ENCODE assay signal across 10 cellular contexts in the genomic region with DNA sequence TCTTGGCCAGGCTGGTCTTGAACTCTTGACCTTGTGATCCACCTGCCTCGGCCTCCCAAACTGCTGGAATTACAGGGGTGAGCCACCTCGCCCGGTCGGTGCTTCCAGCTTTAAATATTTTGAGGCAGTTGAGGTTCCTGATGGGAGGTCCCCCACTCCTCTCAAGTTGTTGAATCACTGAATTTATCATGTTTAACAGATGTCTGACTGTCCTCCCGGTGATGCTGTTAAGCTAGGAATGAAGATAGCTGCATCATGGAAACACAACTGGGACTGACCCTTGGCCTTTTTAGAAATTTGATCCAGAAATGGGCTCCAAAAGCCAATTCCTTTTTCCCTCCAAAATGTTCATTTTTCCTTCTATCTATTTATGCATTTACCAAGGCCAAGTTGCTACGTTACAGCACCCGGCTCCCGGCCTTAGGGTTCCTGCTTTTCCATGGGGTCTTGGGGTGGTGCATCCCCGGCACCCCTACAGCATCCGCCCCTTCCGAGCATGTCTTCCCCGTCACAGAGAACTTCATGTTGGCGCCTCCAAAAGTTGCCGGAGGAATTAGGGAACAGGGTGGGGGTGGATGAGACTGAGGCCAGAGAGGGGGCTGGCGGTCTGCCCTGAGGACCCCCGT. TPM values are rescaled to one million over a fixed set of nuclear protein-coding genes. Genes with fewer than 3 reads are reported as not detected.
DNase-seq lines count a peak whose midpoint lies in the region; ATAC-seq, FAIRE-seq and TF ChIP-seq lines count a peak whose summit lies in the region.
"Had no signal": no experiment of that assay in that cellular context is flagged by ENCODE, and none has a peak within 500 bp of the region (broad histone marks: within the 10 kb centered on the region; RNA-seq: fewer than 3 reads in every experiment).

No MANE protein-coding gene starts in this region.

- H3K4me1 ChIP-seq in BLaER1 (peaks cover 27% of the 10 kb centered on the region), K562 (replicated peaks in 1 of 2; ENCODE audit: control insufficient read depth in 2 of 2, insufficient read depth in 2 of 2, low read length in 2 of 2) (peaks cover 27 to 42% of the 10 kb centered on the region in 2 experiments)
- peaks cover 0 to 4% of the 10 kb centered on the region in 2 donors for H3K4me1 ChIP-seq in naive thymus-derived CD4-positive, alpha-beta T cell (ENCODE audit: control insufficient read depth in 2 of 2, insufficient read depth in 2 of 2, low read length in 2 of 2)

- H3K36me3 ChIP-seq in BLaER1 = peaks cover 34% of the 10 kb centered on the region
- H3K36me3 ChIP-seq in K562 (ENCODE audit: control insufficient read depth, insufficient read depth, low read length) = peaks cover 34% of the 10 kb centered on the region
- no peaks in the 10 kb centered on the region for H3K36me3 ChIP-seq in naive thymus-derived CD4-positive, alpha-beta T cell (ENCODE audit: control insufficient read depth in 2 of 3, insufficient read depth in 3 of 3, low read length in 3 of 3)
- H3K36me3 ChIP-seq: SJSA1 had no signal

- peak in 2 of 4 experiments; percentile 41 to 47 for DNase-seq in K562 (ENCODE audit: extremely low read depth in 1 of 4, low spot score in 3 of 4)
- no peak for DNase-seq in naive thymus-derived CD4-positive, alpha-beta T cell
- DNase-seq in HUDEP-2 (lab: John Stamatoyannopoulos, UW; ENCODE audit: unreplicated experiment in 76 of 76) = no peak
- DNase-seq in globus pallidus (ENCODE audit: low spot score) = no peak
- DNase-seq in anterior cingulate cortex (lab: John Stamatoyannopoulos, UW) = no peak

- H3K9me3 Mint-ChIP-seq in naive thymus-derived CD4-positive, alpha-beta T cell = no peaks in the 10 kb centered on the region

- H3K4me2 ChIP-seq in BLaER1 = peak overlapping the region; percentile 74
- peak overlapping the region; percentile 89 for H3K4me2 ChIP-seq in K562 (ENCODE audit: insufficient read depth, low read length)

- WGBS in K562 (ENCODE audit: insufficient coverage, low coverage, missing lambda C conversion rate) = 8% methylated on average over 16 of the region's 16 CpGs

- peaks cover 26% of the 10 kb centered on the region for H3K79me2 ChIP-seq in K562 (ENCODE audit: control insufficient read depth, insufficient read depth, low read length)

- peaks cover 3 to 35% (median 8%) of the 10 kb centered on the region in 7 donors for H3K4me1 Mint-ChIP-seq in naive thymus-derived CD4-positive, alpha-beta T cell

- no peak for TF ChIP-seq POLR2A in K562 (conservative IDR thresholded peaks at IDR 0.05)

- H2AFZ ChIP-seq in K562 (ENCODE audit: low read depth, low read length) = peak overlapping the region; percentile 88

- H3K27ac ChIP-seq in BLaER1 (peak overlapping the region; percentile 87), K562 (ENCODE audit: extremely low read depth, low read depth, low read length) (peak overlapping the region; percentile 80)
- H3K27ac ChIP-seq in naive thymus-derived CD4-positive, alpha-beta T cell (ENCODE audit: low read depth, low read length) = peak overlapping the region; percentile 73
- H3K27ac ChIP-seq: SJSA1 had no signal

- H3K9ac ChIP-seq in BLaER1 = peak overlapping the region; percentile 83
- peak overlapping the region; percentile 78 to 97 for H3K9ac ChIP-seq in K562 (ENCODE audit: insufficient read depth in 1 of 2, low read depth in 2 of 2, low read length in 2 of 2)

- FAIRE-seq in K562 (lab: Jason Lieb, UNC) = peak; percentile 77
- FAIRE-seq: endothelial cell of umbilical vein had no signal

- CTCF ChIA-PET in K562 (lab: Yijun Ruan, JAX; ENCODE audit: low intra/inter-chr PET ratio) = no interaction called here
- CTCF ChIA-PET in naive thymus-derived CD4-positive, alpha-beta T cell (lab: Charles Lee) = interaction anchor here (0.8 to 2.1 kb wide), 3 partner anchors 30 to 97 kb away, joined by 3 to 15 read pairs (median 7); no protein-coding TSS in a partner anchor

- no peaks in the 10 kb centered on the region for H3K27me3 Mint-ChIP-seq in naive thymus-derived CD4-positive, alpha-beta T cell

- peak overlapping the region in 6 of 9 donors; percentile 64 to 97 (median 93) for H3K27ac Mint-ChIP-seq in naive thymus-derived CD4-positive, alpha-beta T cell

- in situ Hi-C loops in K562 (cut with MboI) = no loop called here

- intact Hi-C loops in K562 (cut with micrococcal nuclease) = no loop called here
- intact Hi-C loops in naive thymus-derived CD4-positive, alpha-beta T cell (cut with micrococcal nuclease) = loop anchor here in 1 of 2 donors (1.0 to 5.0 kb wide), 2 partner anchors 31 to 522 kb away; a partner anchor contains a TSS

- H3K4me3 Mint-ChIP-seq in naive thymus-derived CD4-positive, alpha-beta T cell = peak overlapping the region; percentile 58 to 97 (median 86)

- TF ChIP-seq EP300 in K562 (IDR thresholded peaks at IDR 0.05; ENCODE audit: low read length) = no peak; the same call in 1 of the 2 replicates

- no peak for TF ChIP-seq RAD21 in K562 (CRISPR knock-in tag; conservative IDR thresholded peaks at IDR 0.05 in 1 of 2, IDR thresholded peaks at IDR 0.05 in 1 of 2)

- no peaks in the 10 kb centered on the region for H3K27me3 ChIP-seq in BLaER1
- no peaks in the 10 kb centered on the region for H3K27me3 ChIP-seq in K562 (ENCODE audit: control insufficient read depth in 2 of 2, insufficient read depth in 2 of 2, low read length in 2 of 2)
- no peaks in the 10 kb centered on the region for H3K27me3 ChIP-seq in naive thymus-derived CD4-positive, alpha-beta T cell (ENCODE audit: control insufficient read depth in 2 of 2, insufficient read depth in 2 of 2, low read length in 2 of 2)
- H3K27me3 ChIP-seq: SJSA1 had no signal

- H3K4me3 ChIP-seq in BLaER1 = peak overlapping the region; percentile 72
- peak overlapping the region; percentile 78 for H3K4me3 ChIP-seq in K562
- H3K4me3 ChIP-seq in naive thymus-derived CD4-positive, alpha-beta T cell (ENCODE audit: low read length) = peak overlapping the region; percentile 44
- H3K4me3 ChIP-seq: SJSA1 had no signal

- no peak for TF ChIP-seq CTCF in K562 (IDR thresholded peaks at IDR 0.05 in 2 of 3, conservative IDR thresholded peaks at IDR 0.05 in 1 of 3; ENCODE audit: insufficient read depth in 2 of 3, low read depth in 1 of 3, low read length in 3 of 3)

- POLR2A ChIA-PET in K562 (lab: Yijun Ruan, JAX) = interaction anchor here (0.6 to 1.7 kb wide), 10 partner anchors 12 to 60 kb away, joined by 3 to 7 read pairs (median 4); no protein-coding TSS in a partner anchor
- POLR2A ChIA-PET in naive thymus-derived CD4-positive, alpha-beta T cell (lab: Charles Lee) = interaction anchor here (0.6 to 2.0 kb wide), 6 partner anchors 7 to 143 kb away, joined by 3 to 8 read pairs (median 4); a partner anchor contains a TSS

- TSS peak; percentile 94 for BruUV-seq in K562 (replicated peaks; lab: Mats Ljungman, UMichigan)

- H3K9me3 ChIP-seq in BLaER1 (peaks cover 15% of the 10 kb centered on the region; the same call in 1 of the 2 replicates), K562 (replicated peaks; ENCODE audit: control insufficient read depth, insufficient read depth, low read depth, low read length) (no peaks in the 10 kb centered on the region)
- H3K9me3 ChIP-seq in naive thymus-derived CD4-positive, alpha-beta T cell (ENCODE audit: control insufficient read depth in 2 of 3, low read length in 3 of 3) = no peaks in the 10 kb centered on the region
- H3K9me3 ChIP-seq: SJSA1 had no signal

- no peaks in the 10 kb centered on the region for H3K9me1 ChIP-seq in K562 (ENCODE audit: control insufficient read depth, insufficient read depth, low read length)

- H4K20me1 ChIP-seq in BLaER1 (no peaks in the 10 kb centered on the region), K562 (replicated peaks; ENCODE audit: control insufficient read depth, insufficient read depth, low read length) (no peaks in the 10 kb centered on the region)

- ATAC-seq in HG02938 (IDR thresholded peaks at IDR 0.05; ENCODE audit: unreplicated experiment) (peak; percentile 19), K562 (peak; percentile 52), GM19035 (IDR thresholded peaks at IDR 0.05; ENCODE audit: unreplicated experiment) (no peak)
- ATAC-seq in naive thymus-derived CD4-positive, alpha-beta T cell = no peak

- H3K36me3 Mint-ChIP-seq in naive thymus-derived CD4-positive, alpha-beta T cell = peaks cover 0 to 3% (median 0%) of the 10 kb centered on the region in 5 donors

TF ChIP-seq in K562, 482 proteins besides CTCF, POLR2A, EP300 and RAD21 (continues in another document):
- TF ChIP-seq RCOR1 (IDR thresholded peaks at IDR 0.05; ENCODE audit: borderline replicate concordance in 1 of 2, low read depth in 2 of 2, low read length in 2 of 2) = peak in 1 of 2 experiments; percentile 19; a peak in 1 of 4 replicates

RNA-seq across cellular contexts. Expression of a gene that starts 43.9 kb away (rescaled TPM):
- 0.79 and 1.4 TPM in 2 replicates for total RNA-seq in K562 (2011; cell fraction: chromatin; rRNA removed; ENCODE audit: low replicate concordance)
- total RNA-seq in K562 (2011; cell fraction: nucleolus; rRNA removed) = 0.66 and 0.83 TPM in 2 replicates
- 0.51 and 2.8 TPM in 2 replicates for total RNA-seq in K562 (2011; cell fraction: nucleoplasm; rRNA removed)
- total RNA-seq in K562 (2014; rRNA removed) (1.1 and 1.7 TPM in 2 replicates), K562 (2014; rRNA removed; fragmentation: Illumina TruSeq; extraction: Trizol) (0.38 and 0.40 TPM in 2 replicates), K562 (2015; rRNA removed; fragmentation: Illumina TruSeq; extraction: Trizol) (0.51 and 0.60 TPM in 2 replicates), K562 (2021) (1.3 and 2.1 TPM in 2 replicates)
- polyA plus RNA-seq in K562 (2011; rRNA removed) (0.47 and 0.83 TPM in 2 replicates), K562 (2014; fragmentation: Illumina TruSeq; extraction: Trizol) (1.1 and 1.6 TPM in 2 replicates), K562 (2014; fragmentation: Nextera tagmentation; extraction: Ambion mirVana) (under 1 TPM; 0.13 to 0.34 TPM), K562 (2014; rRNA removed) (0.78 and 1.3 TPM in 2 replicates)
- 1.0 TPM in 2 replicates for polyA plus RNA-seq in K562 (2011; cell fraction: cytosol; rRNA removed)
- 0.58 and 1.2 TPM in 2 replicates for polyA plus RNA-seq in K562 (2011; cell fraction: nucleus; rRNA removed)
- polyA plus RNA-seq in K562 (2012) = 10.1 and 10.3 TPM in 2 replicates
- polyA minus RNA-seq in K562 (2011; rRNA and poly(A)+ RNA removed) = 0.46 and 0.81 TPM in 2 replicates
- polyA minus RNA-seq in K562 (2011; cell fraction: cytosol; rRNA and poly(A)+ RNA removed) = 0.95 and 1.2 TPM in 2 replicates
- polyA minus RNA-seq in K562 (2011; cell fraction: nucleus; rRNA and poly(A)+ RNA removed) = 0.67 and 0.89 TPM in 2 replicates
- 1 to 10 TPM in 3 of 5 experiments, under 1 TPM in 2; 0.37 to 1.5 (median 1.2) TPM for total RNA-seq in naive thymus-derived CD4-positive, alpha-beta T cell
- 1 to 10 TPM in 1 of 2 donors, under 1 TPM in 1; 0.09 to 1.4 TPM for polyA plus RNA-seq in naive thymus-derived CD4-positive, alpha-beta T cell
- total RNA-seq: SJSA1 had no signal

Comparison
In these comparisons a context has a peak if more than half of its experiments do, and no peak if none do; other contexts are left out.
1. ATAC-seq: peak in HG02938 (single experiment) and K562 (single experiment); none in naive thymus-derived CD4-positive, alpha-beta T cell (single experiment) and GM19035 (single experiment).
2. Peak in every context shown above with its lines, with median percentiles within 50 percentile points of each other: H3K27ac ChIP-seq and H3K4me3 ChIP-seq.